ENCODE assay signal across 8 cellular contexts in the genomic region with DNA sequence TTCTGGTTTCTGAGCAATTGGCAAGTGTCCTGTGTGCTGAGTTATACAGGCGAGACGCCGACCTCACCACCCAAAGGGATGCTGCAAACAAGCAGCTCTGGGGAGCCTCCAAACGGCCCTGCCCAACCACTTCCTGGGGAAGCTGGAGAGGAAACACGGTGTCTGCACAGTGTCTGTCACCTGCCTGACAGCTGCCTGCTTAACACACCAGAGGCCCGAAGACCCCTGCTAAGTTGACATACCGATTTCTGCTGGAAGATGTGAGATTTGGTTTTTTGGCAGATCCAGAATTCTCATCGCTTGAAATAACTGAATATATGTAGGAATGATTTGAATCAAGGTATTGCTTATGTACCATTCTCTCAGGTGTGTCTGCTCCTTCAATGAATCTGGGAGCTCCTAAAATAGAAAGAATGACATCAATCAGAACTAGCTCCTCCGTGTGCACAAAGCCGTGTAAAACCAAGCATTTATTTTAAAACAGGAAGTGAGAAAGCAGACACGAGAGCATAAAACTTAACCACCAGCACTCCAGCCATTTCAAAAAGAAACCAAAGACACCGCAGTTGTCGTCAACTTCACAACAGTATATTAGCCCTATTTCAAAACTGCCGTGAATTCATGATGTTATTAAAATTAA.
DNase-seq lines count a peak whose midpoint lies in the region; ATAC-seq and TF ChIP-seq lines count a peak whose summit lies in the region.

No MANE protein-coding gene starts in this region.

- DNase-seq in GM13977 (ENCODE audit: low spot score) (peak; percentile 73), NK-92 (lab: John Stamatoyannopoulos, UW; ENCODE audit: unreplicated experiment) (peak; percentile 16), activated T-cell treated with anti-CD3 and anti-CD28 coated beads for 24 hours (ENCODE audit: low read depth) (peak; percentile 58), globus pallidus (ENCODE audit: low spot score) (peak; percentile 50), NCI-H1092 treated with DMSO at 0.1 percent for 48 hours (lab: John Stamatoyannopoulos, UW) (no peak), NCI-H1105 (lab: John Stamatoyannopoulos, UW) (no peak)
- DNase-seq in stimulated activated CD4-positive, alpha-beta T cell treated with anti-CD3 and anti-CD28 coated beads, Interleukin-1b, Interleukin-23, amount 100 ng/mL, for 48 hours = peak; percentile 76

- ATAC-seq in HG02610 (IDR thresholded peaks at IDR 0.05; ENCODE audit: unreplicated experiment) = peak; percentile 77

- TF ChIP-seq CTCF in GM13977 (IDR thresholded peaks at IDR 0.05; ENCODE audit: extremely low read depth, insufficient read depth, missing control alignments) = no peak

- in situ Hi-C loops in GM13977 (cut with MboI; ENCODE audit: low pct_unique_long_range_greater_than_20kb, low sequenced_read_pairs, unreplicated experiment) = no loop called here

Comparison
In these comparisons a context has a peak if more than half of its experiments do, and no peak if none do; other contexts are left out.
1. DNase-seq: peak in GM13977 (single experiment), NK-92 (single experiment), activated T-cell treated with anti-CD3 and anti-CD28 coated beads for 24 hours (single experiment), globus pallidus (single experiment) and stimulated activated CD4-positive, alpha-beta T cell treated with anti-CD3 and anti-CD28 coated beads, Interleukin-1b, Interleukin-23, amount 100 ng/mL, for 48 hours (single experiment); none in NCI-H1092 treated with DMSO at 0.1 percent for 48 hours (single experiment) and NCI-H1105 (single experiment).